Comparison of ENCODE assay signal across 15 cellular contexts in genomic region chr7:32881074-32881982, GRCh38. TPM values are rescaled to one million over a fixed set of nuclear protein-coding genes. Genes with fewer than 3 reads are reported as not detected.
DNase-seq lines count a peak whose midpoint lies in the region; ATAC-seq and TF ChIP-seq lines count a peak whose summit lies in the region.
"Had no signal": no experiment of that assay in that cellular context is flagged by ENCODE, and none has a peak within 500 bp of the region (broad histone marks: within the 10 kb centered on the region; RNA-seq: fewer than 3 reads in every experiment).

No MANE protein-coding gene starts in this region.

- H2BK120ac ChIP-seq in neuronal stem cell (ENCODE audit: low read depth, low read length), result no peak overlapping the region

- no peaks in the 10 kb centered on the region for H3K79me1 ChIP-seq in neuronal stem cell (ENCODE audit: low read depth, low read length)

- peaks cover 13% of the 10 kb centered on the region for H3K4me1 ChIP-seq in mucosa of descending colon (ENCODE audit: low read depth)
- H3K4me1 ChIP-seq in neuronal stem cell (ENCODE audit: control insufficient read depth in 2 of 2, insufficient read depth in 1 of 2, low read depth in 1 of 2, low read length in 2 of 2), result no peaks in the 10 kb centered on the region

- WGBS in neuronal stem cell (ENCODE audit: extremely low coverage in 2 of 2, insufficient read length in 2 of 2, insufficient replicate concordance in 1 of 2), 2 donors, result no CpG with 5 or more reads among the region's 2 CpGs

- DNase-seq in AG10803 (ENCODE audit: low read depth) (peak; percentile 47), GM03348 (ENCODE audit: low spot score) (peak; percentile 38), amniotic epithelial cell (ENCODE audit: low read depth) (peak; percentile 20), mucosa of descending colon (no peak), GM13976 (ENCODE audit: low spot score) (no peak), cerebellar cortex (ENCODE audit: low spot score) (no peak), neuronal stem cell (ENCODE audit: low spot score) (no peak)
- DNase-seq: activated CD4-positive, CD25-positive, alpha-beta regulatory T cell treated with anti-CD3 and anti-CD28 coated beads, Interleukin-2, amount 50 U/mL, for 72 hours; activated gamma-delta T cell; effector CD8-positive, alpha-beta T cell; hippocampal formation; NCI-H510A; SHP77 treated with DMSO at 0.1 percent for 48 hours; spleen had no signal

- H3K4ac ChIP-seq in neuronal stem cell (ENCODE audit: low read length), result no peak overlapping the region

- no peak overlapping the region for H3K18ac ChIP-seq in neuronal stem cell (ENCODE audit: low read length)

- H4K8ac ChIP-seq in neuronal stem cell (ENCODE audit: low read depth, low read length), result no peak overlapping the region

- intact Hi-C loops in mucosa of descending colon (cut with DNase I, micrococcal nuclease), result no loop called here

- no peak overlapping the region for H2AFZ ChIP-seq in neuronal stem cell (ENCODE audit: low read length)

- no peak overlapping the region for H2BK12ac ChIP-seq in neuronal stem cell (ENCODE audit: low read length)

- H3K9me3 ChIP-seq in mucosa of descending colon, result no peaks in the 10 kb centered on the region
- H3K9me3 ChIP-seq in neuronal stem cell (replicated peaks in 1 of 2; ENCODE audit: control insufficient read depth in 2 of 2, insufficient read depth in 1 of 2, low read depth in 1 of 2, low read length in 2 of 2), result no peaks in the 10 kb centered on the region
- H3K9me3 ChIP-seq: spleen had no signal

- H2AK5ac ChIP-seq in neuronal stem cell (ENCODE audit: low read depth, low read length), result no peak overlapping the region

- H3K9ac ChIP-seq in neuronal stem cell (ENCODE audit: low read depth, low read length, poor library complexity), result no peak overlapping the region

- no peaks in the 10 kb centered on the region for H3K27me3 ChIP-seq in neuronal stem cell (ENCODE audit: control insufficient read depth in 3 of 3, insufficient read depth in 3 of 3, low read depth in 1 of 3, low read length in 3 of 3)
- H3K27me3 ChIP-seq: spleen had no signal

- H3K4me2 ChIP-seq in neuronal stem cell (ENCODE audit: insufficient read depth, low read length, poor library complexity, severe bottlenecking), result no peak overlapping the region

- peak; percentile 10 for ATAC-seq in mucosa of descending colon
- no peak for ATAC-seq in esophagus mucosa

- in situ Hi-C loops in GM13976 (cut with MboI; ENCODE audit: low sequenced_read_pairs, unreplicated experiment), result no loop called here

- no peak overlapping the region for H3K4me3 ChIP-seq in AG10803 (ENCODE audit: low read length)
- H3K4me3 ChIP-seq in mucosa of descending colon, result no peak overlapping the region
- no peak overlapping the region for H3K4me3 ChIP-seq in neuronal stem cell (ENCODE audit: low read length in 2 of 2)
- H3K4me3 ChIP-seq: spleen had no signal

- no peak overlapping the region for H2BK5ac ChIP-seq in neuronal stem cell (ENCODE audit: low read length)

- no peaks in the 10 kb centered on the region for H3K36me3 ChIP-seq in mucosa of descending colon (ENCODE audit: low read depth)
- peaks cover 0 to 35% of the 10 kb centered on the region in 2 donors for H3K36me3 ChIP-seq in neuronal stem cell (replicated peaks in 1 of 2; ENCODE audit: control insufficient read depth in 2 of 2, insufficient read depth in 2 of 2, low read length in 2 of 2)

- no peak overlapping the region for H4K91ac ChIP-seq in neuronal stem cell (ENCODE audit: low read depth, low read length, poor library complexity)

- no peak overlapping the region for H3K27ac ChIP-seq in neuronal stem cell (replicated peaks; ENCODE audit: low read length)
- H3K27ac ChIP-seq: spleen had no signal

- no peak for TF ChIP-seq CTCF in AG10803 (conservative IDR thresholded peaks at IDR 0.05; ENCODE audit: low read length)
- no peak for TF ChIP-seq CTCF in mucosa of descending colon (IDR thresholded peaks at IDR 0.05)
- no peak for TF ChIP-seq CTCF in GM13976 (IDR thresholded peaks at IDR 0.05; ENCODE audit: borderline replicate concordance, control extremely low read depth, extremely low read depth, insufficient read depth, missing control alignments)

- no peak overlapping the region for H3K23ac ChIP-seq in neuronal stem cell (ENCODE audit: low read depth, low read length, poor library complexity)

- H3K14ac ChIP-seq in neuronal stem cell (ENCODE audit: low read length), result no peak overlapping the region

- H2BK15ac ChIP-seq in neuronal stem cell (ENCODE audit: low read length), result no peak overlapping the region

RNA-seq across cellular contexts. Expression of gene KBTBD2, which starts 10.2 kb away (rescaled TPM):
- total RNA-seq in mucosa of descending colon (10 to 100 TPM; 26.8 to 30.0 (median 26.9) TPM), esophagus mucosa (15.3 TPM)
- polyA plus RNA-seq in neuronal stem cell (2013, experiment 1 of 2), result 19.3 TPM
- 18.0 TPM for polyA plus RNA-seq in neuronal stem cell (2013, experiment 2 of 2)

Comparison
In these comparisons a context has a peak if more than half of its experiments do, and no peak if none do; other contexts are left out.
1. DNase-seq: peak in AG10803 (single experiment), GM03348 (single experiment) and amniotic epithelial cell (single experiment); none in mucosa of descending colon (0 of 3), GM13976 (single experiment), cerebellar cortex (single experiment) and neuronal stem cell (single experiment).